ENCODE assay signal across 18 cellular contexts in the genomic region with DNA sequence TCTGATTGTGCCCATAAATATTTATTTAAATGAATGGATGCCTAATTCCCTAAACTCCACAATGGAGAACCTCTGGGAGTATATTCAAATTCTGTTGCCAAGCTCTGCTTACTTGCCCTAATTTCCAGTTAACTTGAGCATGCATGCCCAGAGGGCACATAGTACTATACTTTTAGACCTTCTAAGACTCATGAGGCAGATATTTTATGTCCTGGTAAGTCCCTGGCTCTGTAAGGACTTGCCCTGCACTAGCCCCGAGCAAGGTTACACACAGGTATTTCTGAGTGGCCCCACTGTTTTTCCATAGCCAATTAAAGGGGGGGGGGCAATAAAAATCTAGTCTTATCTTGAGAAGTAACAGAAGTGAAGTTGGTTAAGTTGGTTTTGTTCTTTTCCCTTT.
"Had no signal": no experiment of that assay in that cellular context is flagged by ENCODE, and none has a peak within 500 bp of the region (broad histone marks: within the 10 kb centered on the region; RNA-seq: fewer than 3 reads in every experiment).

No MANE protein-coding gene starts in this region.

- H3K27ac Mint-ChIP-seq: activated CD4-positive, alpha-beta T cell treated with anti-CD3 and anti-CD28 coated beads for 36 hours; activated naive CD4-positive, alpha-beta T cell treated with anti-CD3 and anti-CD28 coated beads, Interleukin-2, amount 50 U/mL, for 24 hours; endodermal cell; natural killer cell; T-helper 2 cell treated with Interferon-gamma antibody and Interleukin-4, amounts not matched to agents 5 μg/mL and 100 μg/mL, for 36 hours; WTC11 had no signal

- H3K4me3 ChIP-seq: adrenal gland, cardiac muscle cell, gastroesophageal sphincter, heart right ventricle, thyroid gland had no signal

- ATAC-seq: activated CD4-positive, alpha-beta T cell treated with anti-CD3 and anti-CD28 coated beads for 36 hours; gastroesophageal sphincter; heart right ventricle; natural killer cell; WTC11 had no signal

- H3K9me3 Mint-ChIP-seq: activated naive CD4-positive, alpha-beta T cell treated with anti-CD3 and anti-CD28 coated beads, Interleukin-2, amount 50 U/mL, for 24 hours; endodermal cell; natural killer cell; T-helper 2 cell treated with Interferon-gamma antibody and Interleukin-4, amounts not matched to agents 5 μg/mL and 100 μg/mL, for 36 hours had no signal

- H3K27ac ChIP-seq: adrenal gland, cardiac muscle cell, gastroesophageal sphincter, heart right ventricle, thyroid gland had no signal

- H3K9me3 ChIP-seq: adrenal gland, gastroesophageal sphincter, heart right ventricle, thyroid gland had no signal

- H3K4me1 Mint-ChIP-seq: activated CD4-positive, alpha-beta T cell treated with anti-CD3 and anti-CD28 coated beads for 36 hours; activated naive CD4-positive, alpha-beta T cell treated with anti-CD3 and anti-CD28 coated beads, Interleukin-2, amount 50 U/mL, for 24 hours; endodermal cell; natural killer cell had no signal

- H3K4me1 ChIP-seq: adrenal gland, gastroesophageal sphincter, thyroid gland had no signal

- H3K27me3 ChIP-seq: adrenal gland, cardiac muscle cell, gastroesophageal sphincter, heart right ventricle, thyroid gland had no signal

- H3K4me3 Mint-ChIP-seq: activated CD4-positive, alpha-beta T cell treated with anti-CD3 and anti-CD28 coated beads for 36 hours; activated naive CD4-positive, alpha-beta T cell treated with anti-CD3 and anti-CD28 coated beads, Interleukin-2, amount 50 U/mL, for 24 hours; endodermal cell; natural killer cell; T-helper 2 cell treated with Interferon-gamma antibody and Interleukin-4, amounts not matched to agents 5 μg/mL and 100 μg/mL, for 36 hours; WTC11 had no signal

- H3K36me3 ChIP-seq: adrenal gland, cardiac muscle cell, gastroesophageal sphincter, heart right ventricle, thyroid gland had no signal

- H3K36me3 Mint-ChIP-seq: natural killer cell, WTC11 had no signal

- H3K27me3 Mint-ChIP-seq: activated CD4-positive, alpha-beta T cell treated with anti-CD3 and anti-CD28 coated beads for 36 hours; activated naive CD4-positive, alpha-beta T cell treated with anti-CD3 and anti-CD28 coated beads, Interleukin-2, amount 50 U/mL, for 24 hours had no signal

- DNase-seq: activated CD4-positive, alpha-beta T cell treated with anti-CD3 and anti-CD28 coated beads for 36 hours; activated CD4-positive, alpha-beta T cell treated with anti-CD3 and anti-CD28 coated beads, Interleukin-2, amount 50 U/mL, for 48 hours; activated gamma-delta T cell; adrenal gland; endodermal cell; erythroblast; heart right ventricle; mesendoderm; natural killer cell; stimulated activated CD4-positive, alpha-beta T cell treated with anti-CD3 and anti-CD28 coated beads, Interleukin-1b, Interleukin-23, amount 100 ng/mL, for 48 hours; stimulated activated CD8-positive, alpha-beta memory T cell treated with anti-CD3 and anti-CD28 coated beads, Interleukin-4, amount 100 ng/mL, for 48 hours; stimulated activated naive CD4-positive, alpha-beta T cell; thyroid gland had no signal
